ENCODE assay signal across 17 cellular contexts in the genomic region with DNA sequence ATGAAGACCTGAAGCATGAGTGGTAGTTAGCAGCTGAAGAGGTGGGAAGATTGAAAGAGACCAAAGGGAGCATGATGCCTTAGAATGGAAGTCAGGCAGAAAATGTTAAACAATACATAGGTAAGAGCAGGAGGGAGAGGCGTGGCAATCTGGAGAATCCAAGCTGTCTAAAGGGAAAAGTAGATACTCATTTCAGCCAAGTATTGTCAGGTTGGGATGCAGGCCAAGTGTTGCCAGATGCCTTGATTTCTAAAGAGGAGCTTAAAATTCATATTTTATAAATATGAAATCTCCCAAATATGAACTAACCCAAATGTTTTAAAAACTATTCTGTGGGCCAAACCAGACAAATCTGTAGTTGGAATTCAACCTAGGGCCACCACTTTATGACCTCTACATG. TPM values are rescaled to one million over a fixed set of nuclear protein-coding genes. Genes with fewer than 3 reads are reported as not detected.
DNase-seq lines count a peak whose midpoint lies in the region; ATAC-seq and TF ChIP-seq lines count a peak whose summit lies in the region.
"Had no signal": no experiment of that assay in that cellular context is flagged by ENCODE, and none has a peak within 500 bp of the region (broad histone marks: within the 10 kb centered on the region; RNA-seq: fewer than 3 reads in every experiment).

No MANE protein-coding gene starts in this region.

- H3K4me1 ChIP-seq in CD4-positive, CD25-positive, alpha-beta regulatory T cell (ENCODE audit: control insufficient read depth, insufficient read depth, low read length, poor library complexity, severe bottlenecking): peaks cover 72% of the 10 kb centered on the region

- TF ChIP-seq CTCF in chondrocyte (IDR thresholded peaks at IDR 0.05) (no peak), GM10248 (IDR thresholded peaks at IDR 0.05; ENCODE audit: control extremely low read depth, extremely low read depth, low read depth, missing control alignments) (no peak)

- peak overlapping the region; percentile 16 for H3K4me3 ChIP-seq in CD4-positive, CD25-positive, alpha-beta regulatory T cell (ENCODE audit: low read depth, low read length)
- H3K4me3 ChIP-seq: MG63 had no signal

- H3K27ac ChIP-seq in CD4-positive, CD25-positive, alpha-beta regulatory T cell (ENCODE audit: insufficient read depth, low read length, poor library complexity, severe bottlenecking): peak overlapping the region; percentile 52
- H3K27ac ChIP-seq: RWPE1 had no signal

- no peaks in the 10 kb centered on the region for H3K9me3 Mint-ChIP-seq in T-helper 1 cell treated with Interleukin-12 subunit alpha and Interleukin-12 subunit beta and Interleukin-4 antibody, amounts not matched to agents 30 μg/mL and 1 μg/mL, for 36 hours
- H3K9me3 Mint-ChIP-seq in CD4-positive, CD25-positive, alpha-beta regulatory T cell: peaks cover 0 to 2% (median 0%) of the 10 kb centered on the region in 7 donors
- H3K9me3 Mint-ChIP-seq in chondrocyte (ENCODE audit: low read depth): no peaks in the 10 kb centered on the region
- H3K9me3 Mint-ChIP-seq: T-helper 2 cell treated with Interferon-gamma antibody and Interleukin-4, amounts not matched to agents 5 μg/mL and 100 μg/mL, for 36 hours had no signal

- no peak for ATAC-seq in CD4-positive, CD25-positive, alpha-beta regulatory T cell (ENCODE audit: low read depth in 2 of 2)
- ATAC-seq: activated CD4-positive, CD25-positive, alpha-beta regulatory T cell treated with anti-CD3 and anti-CD28 coated beads, Interleukin-2, amount 50 U/mL, for 24 hours; HCT116 had no signal

- POLR2A ChIA-PET in GM10248 (lab: Yijun Ruan, JAX): no interaction called here

- H3K36me3 Mint-ChIP-seq in T-helper 1 cell treated with Interleukin-12 subunit alpha and Interleukin-12 subunit beta and Interleukin-4 antibody, amounts not matched to agents 30 μg/mL and 1 μg/mL, for 36 hours (ENCODE audit: low read depth): no peaks in the 10 kb centered on the region
- H3K36me3 Mint-ChIP-seq in CD4-positive, CD25-positive, alpha-beta regulatory T cell: no peaks in the 10 kb centered on the region
- H3K36me3 Mint-ChIP-seq in chondrocyte (ENCODE audit: low read depth): no peaks in the 10 kb centered on the region

- peaks cover 1% of the 10 kb centered on the region for H3K27me3 Mint-ChIP-seq in T-helper 1 cell treated with Interleukin-12 subunit alpha and Interleukin-12 subunit beta and Interleukin-4 antibody, amounts not matched to agents 30 μg/mL and 1 μg/mL, for 36 hours (ENCODE audit: low read depth)
- H3K27me3 Mint-ChIP-seq in CD4-positive, CD25-positive, alpha-beta regulatory T cell: peaks cover 2% of the 10 kb centered on the region
- H3K27me3 Mint-ChIP-seq in chondrocyte (ENCODE audit: low read depth): no peaks in the 10 kb centered on the region

- no peaks in the 10 kb centered on the region for H3K36me3 ChIP-seq in CD4-positive, CD25-positive, alpha-beta regulatory T cell (ENCODE audit: control insufficient read depth, insufficient read depth, low read length)
- H3K36me3 ChIP-seq: MG63 had no signal

- peaks cover 53% of the 10 kb centered on the region for H3K4me1 Mint-ChIP-seq in T-helper 1 cell treated with Interleukin-12 subunit alpha and Interleukin-12 subunit beta and Interleukin-4 antibody, amounts not matched to agents 30 μg/mL and 1 μg/mL, for 36 hours (ENCODE audit: low read depth)
- peaks cover 25 to 74% (median 63%) of the 10 kb centered on the region in 4 donors for H3K4me1 Mint-ChIP-seq in CD4-positive, CD25-positive, alpha-beta regulatory T cell
- H3K4me1 Mint-ChIP-seq in chondrocyte (ENCODE audit: low read depth): peaks cover 67% of the 10 kb centered on the region

- no peaks in the 10 kb centered on the region for H3K9me3 ChIP-seq in CD4-positive, CD25-positive, alpha-beta regulatory T cell (ENCODE audit: control insufficient read depth in 2 of 2, low read length in 2 of 2)
- H3K9me3 ChIP-seq: MG63 had no signal

- no peaks in the 10 kb centered on the region for H3K27me3 ChIP-seq in CD4-positive, CD25-positive, alpha-beta regulatory T cell (ENCODE audit: control insufficient read depth, insufficient read depth, low read length)
- H3K27me3 ChIP-seq: MG63 had no signal

- no peak for DNase-seq in T-helper 1 cell
- no peak for DNase-seq in CD4-positive, CD25-positive, alpha-beta regulatory T cell
- peak; percentile 75 for DNase-seq in NCI-H345 (lab: John Stamatoyannopoulos, UW)
- no peak for DNase-seq in chondrocyte (ENCODE audit: low spot score)
- no peak for DNase-seq in A172 (ENCODE audit: low spot score)
- no peak for DNase-seq in SK-N-DZ (ENCODE audit: low spot score)
- DNase-seq in GM10248 (ENCODE audit: extremely low spot score): no peak
- DNase-seq: ACHN, GF-D8, MG63, NCI-H1930, small intestine had no signal

- no peak overlapping the region for H3K4me3 Mint-ChIP-seq in T-helper 1 cell treated with Interleukin-12 subunit alpha and Interleukin-12 subunit beta and Interleukin-4 antibody, amounts not matched to agents 30 μg/mL and 1 μg/mL, for 36 hours
- H3K4me3 Mint-ChIP-seq in CD4-positive, CD25-positive, alpha-beta regulatory T cell: peak overlapping the region in 2 of 4 donors; percentile 7 to 58
- H3K4me3 Mint-ChIP-seq in chondrocyte (ENCODE audit: unreplicated experiment): no peak overlapping the region
- H3K4me3 Mint-ChIP-seq: T-helper 2 cell treated with Interferon-gamma antibody and Interleukin-4, amounts not matched to agents 5 μg/mL and 100 μg/mL, for 36 hours had no signal

- CTCF ChIA-PET in GM10248 (lab: Yijun Ruan, JAX): interaction anchor here (0.8 to 4.7 kb wide), 6 partner anchors 12 to 380 kb away, joined by 3 to 37 read pairs (median 4); no protein-coding TSS in a partner anchor

- H3K27ac Mint-ChIP-seq in T-helper 1 cell treated with Interleukin-12 subunit alpha and Interleukin-12 subunit beta and Interleukin-4 antibody, amounts not matched to agents 30 μg/mL and 1 μg/mL, for 36 hours: peak overlapping the region; percentile 7
- H3K27ac Mint-ChIP-seq in CD4-positive, CD25-positive, alpha-beta regulatory T cell: peak overlapping the region; percentile 30 to 70 (median 65)
- H3K27ac Mint-ChIP-seq in chondrocyte (ENCODE audit: unreplicated experiment): peak overlapping the region; percentile 42
- H3K27ac Mint-ChIP-seq: T-helper 2 cell treated with Interferon-gamma antibody and Interleukin-4, amounts not matched to agents 5 μg/mL and 100 μg/mL, for 36 hours had no signal

RNA-seq across cellular contexts. Expression of a gene that starts 4.2 kb away (rescaled TPM):
- total RNA-seq in CD4-positive, CD25-positive, alpha-beta regulatory T cell: 60.0 TPM
- polyA plus RNA-seq in CD4-positive, CD25-positive, alpha-beta regulatory T cell: 10 to 100 TPM; 22.9 to 35.3 (median 33.8) TPM
- 277 to 341 TPM (median 293 TPM) in 3 replicates for total RNA-seq in chondrocyte
- 190 and 218 TPM in 2 replicates for total RNA-seq in A172 (2014; rRNA removed; shearing (Covaris generic))
- polyA plus RNA-seq in SK-N-DZ (2014; cell fraction: cytosol; rRNA removed): 71.1 and 85.9 TPM in 2 replicates
- 58.8 and 63.7 TPM in 2 replicates for polyA plus RNA-seq in SK-N-DZ (2014; cell fraction: nucleus; rRNA removed)

Comparison
In these comparisons a context has a peak if more than half of its experiments do, and no peak if none do; other contexts are left out.
1. H3K27ac Mint-ChIP-seq: peak in every context shown above with its lines; median percentile 65 in CD4-positive, CD25-positive, alpha-beta regulatory T cell; 42 in chondrocyte; 7 in T-helper 1 cell treated with Interleukin-12 subunit alpha and Interleukin-12 subunit beta and Interleukin-4 antibody, amounts not matched to agents 30 μg/mL and 1 μg/mL, for 36 hours.